Comparison of ENCODE assay signal across 9 cellular contexts in genomic region chr6:45327956-45328522, GRCh38. TPM values are rescaled to one million over a fixed set of nuclear protein-coding genes. Genes with fewer than 3 reads are reported as not detected.
DNase-seq lines count a peak whose midpoint lies in the region; ATAC-seq, FAIRE-seq and TF ChIP-seq lines count a peak whose summit lies in the region.
"Had no signal": no experiment of that assay in that cellular context is flagged by ENCODE, and none has a peak within 500 bp of the region (broad histone marks: within the 10 kb centered on the region; RNA-seq: fewer than 3 reads in every experiment).

Gene RUNX2 (plus strand): TSS chr6:45328330. CDS start chr6:45328727, 397 bp downstream.

- no peaks in the 10 kb centered on the region for H3K27me3 Mint-ChIP-seq in osteocyte (ENCODE audit: unreplicated experiment)
- H3K27me3 Mint-ChIP-seq: stimulated activated naive B cell treated with anti-CD40 and anti-IgM and Interleukin-4, amounts not matched to agents 10 μg/mL and 1 μg/mL and 100 μg/mL, for 72 hours had no signal

- TF ChIP-seq CTCF in PC-9 (conservative IDR thresholded peaks at IDR 0.05) (no peak), osteocyte (IDR thresholded peaks at IDR 0.05) (no peak)

- peaks cover 3% of the 10 kb centered on the region; the same call in 1 of the 2 replicates for H3K9me2 ChIP-seq in PC-9 (ENCODE audit: insufficient read depth)

- no TSS peak for BruUV-seq in PC-9 (replicated peaks; lab: Mats Ljungman, UMichigan)

- DNase-seq in PC-9, result no peak
- DNase-seq in osteocyte (ENCODE audit: extremely low spot score, unreplicated experiment), result no peak
- no peak for DNase-seq in HTR-8/SVneo (ENCODE audit: insufficient read length, low spot score)
- DNase-seq: stimulated activated naive B cell treated with anti-CD40 and anti-IgM and Interleukin-4, amounts not matched to agents 10 μg/mL and 1 μg/mL and 100 μg/mL, for 72 hours had no signal

- peaks cover 20% of the 10 kb centered on the region for H3K4me1 Mint-ChIP-seq in osteocyte (ENCODE audit: unreplicated experiment)

- no peaks in the 10 kb centered on the region for H3K9me3 ChIP-seq in ES-I3 (ENCODE audit: control insufficient read depth, insufficient read depth, low read length)
- no peaks in the 10 kb centered on the region for H3K9me3 ChIP-seq in PC-9 (ENCODE audit: insufficient read depth, low read depth)

- no peaks in the 10 kb centered on the region for H4K20me1 ChIP-seq in PC-9 (ENCODE audit: insufficient read depth)

- FAIRE-seq in HTR-8/SVneo (lab: Jason Lieb, UNC), result no peak

- ATAC-seq in esophagus mucosa (peak; percentile 51), GM21526 (IDR thresholded peaks at IDR 0.05; ENCODE audit: low FRiP score, unreplicated experiment) (no peak), GM18498 (IDR thresholded peaks at IDR 0.05; ENCODE audit: unreplicated experiment) (no peak), GM18502 (IDR thresholded peaks at IDR 0.05; ENCODE audit: poor library complexity, unreplicated experiment) (no peak)
- ATAC-seq: stimulated activated naive B cell treated with anti-CD40 and anti-IgM and Interleukin-4, amounts not matched to agents 10 μg/mL and 1 μg/mL and 100 μg/mL, for 72 hours had no signal

- H3K9me3 Mint-ChIP-seq in osteocyte (ENCODE audit: unreplicated experiment), result no peaks in the 10 kb centered on the region
- H3K9me3 Mint-ChIP-seq: stimulated activated naive B cell treated with anti-CD40 and anti-IgM and Interleukin-4, amounts not matched to agents 10 μg/mL and 1 μg/mL and 100 μg/mL, for 72 hours had no signal

- H3F3A ChIP-seq in PC-9 (ENCODE audit: insufficient read depth, low read depth), result no peaks in the 10 kb centered on the region

- H3K4me3 Mint-ChIP-seq in osteocyte (ENCODE audit: unreplicated experiment), result peak within 1 kb of the TSS; percentile 11
- H3K4me3 Mint-ChIP-seq: stimulated activated naive B cell treated with anti-CD40 and anti-IgM and Interleukin-4, amounts not matched to agents 10 μg/mL and 1 μg/mL and 100 μg/mL, for 72 hours had no signal

- no peaks in the 10 kb centered on the region for H3K36me3 Mint-ChIP-seq in osteocyte (ENCODE audit: unreplicated experiment)
- H3K36me3 Mint-ChIP-seq: stimulated activated naive B cell treated with anti-CD40 and anti-IgM and Interleukin-4, amounts not matched to agents 10 μg/mL and 1 μg/mL and 100 μg/mL, for 72 hours had no signal

- no peaks in the 10 kb centered on the region for H3K27me3 ChIP-seq in PC-9 (ENCODE audit: insufficient read depth, low read depth)

- H3K9ac ChIP-seq in ES-I3 (ENCODE audit: low read depth, low read length), result peak within 1 kb of the TSS; percentile 32; the same call in 1 of the 2 replicates

- CTCF ChIA-PET in PC-9 (lab: Charles Lee), result no interaction called here

- no peak within 1 kb of the TSS for H3K4me2 ChIP-seq in PC-9

- H3K36me3 ChIP-seq in ES-I3 (ENCODE audit: insufficient read depth, low read length), result no peaks in the 10 kb centered on the region
- no peaks in the 10 kb centered on the region for H3K36me3 ChIP-seq in PC-9 (ENCODE audit: low read depth)

- H3K4me3 ChIP-seq in PC-9, result no peak within 1 kb of the TSS

- intact Hi-C loops in PC-9 (cut with micrococcal nuclease; ENCODE audit: unreplicated experiment), result no loop called here

- H3K27ac ChIP-seq in PC-9, result no peak within 1 kb of the TSS

- no peaks in the 10 kb centered on the region for H3K79me2 ChIP-seq in PC-9 (ENCODE audit: low read depth)

- H3K27ac Mint-ChIP-seq in osteocyte (ENCODE audit: unreplicated experiment), result peak within 1 kb of the TSS; percentile 2
- H3K27ac Mint-ChIP-seq: stimulated activated naive B cell treated with anti-CD40 and anti-IgM and Interleukin-4, amounts not matched to agents 10 μg/mL and 1 μg/mL and 100 μg/mL, for 72 hours had no signal

- H3K4me1 ChIP-seq in ES-I3 (ENCODE audit: insufficient read depth, low read length), result no peaks in the 10 kb centered on the region
- H3K4me1 ChIP-seq in PC-9 (replicated peaks; ENCODE audit: insufficient read depth), result no peaks in the 10 kb centered on the region

- POLR2A ChIA-PET in PC-9 (lab: Charles Lee; ENCODE audit: unreplicated experiment), result no interaction called here

- no peak within 1 kb of the TSS for H2AFZ ChIP-seq in PC-9

RNA-seq across cellular contexts. Expression of gene RUNX2, which starts in this region (rescaled TPM):
- total RNA-seq in PC-9 (2021) (10.4 and 12.5 TPM in 2 replicates), esophagus mucosa (2.5 TPM), osteocyte (25.3 and 28.1 TPM in 2 replicates)
